In genomic region chr22:49789289-49790141, GRCh38 we compare ENCODE assay signal across 9 cellular contexts. TPM values are rescaled to one million over a fixed set of nuclear protein-coding genes. Genes with fewer than 3 reads are reported as not detected.
DNase-seq lines count a peak whose midpoint lies in the region; ATAC-seq and TF ChIP-seq lines count a peak whose summit lies in the region.
"Had no signal": no experiment of that assay in that cellular context is flagged by ENCODE, and none has a peak within 500 bp of the region (broad histone marks: within the 10 kb centered on the region; RNA-seq: fewer than 3 reads in every experiment).

No MANE protein-coding gene starts in this region.

- DNase-seq in DND-41 (peak; percentile 20), T-helper 9 cell (peak; percentile 32), prostate gland (ENCODE audit: low spot score) (no peak), NCI-H2107 treated with DMSO at 0.1 percent for 48 hours (lab: John Stamatoyannopoulos, UW; ENCODE audit: unreplicated experiment) (no peak), DMS79 (lab: John Stamatoyannopoulos, UW) (no peak), HEK293T (ENCODE audit: extremely low spot score) (no peak)
- DNase-seq: NCI-H2107 had no signal

- H3K27me3 ChIP-seq in DND-41 (ENCODE audit: insufficient read depth, low read length, poor library complexity) (no peaks in the 10 kb centered on the region), prostate gland (replicated peaks; ENCODE audit: insufficient read depth) (no peaks in the 10 kb centered on the region)

- no peak overlapping the region for H3K27ac ChIP-seq in DND-41 (ENCODE audit: low read length)
- H3K27ac ChIP-seq in prostate gland = peak overlapping the region; percentile 0 to 18

- intact Hi-C loops in prostate gland (cut with DNase I) = no loop called here

- CTCF ChIA-PET in HEK293T (lab: Yijun Ruan, JAX) = no interaction called here

- TF ChIP-seq POLR2A in prostate gland (IDR thresholded peaks at IDR 0.05) = no peak

- H3K4me3 ChIP-seq in DND-41 (ENCODE audit: low read depth in 1 of 2, low read length in 2 of 2) (no peak overlapping the region), prostate gland (no peak overlapping the region)

- H3K4me1 ChIP-seq in DND-41 (ENCODE audit: insufficient read depth, low read length) (no peaks in the 10 kb centered on the region), prostate gland (replicated peaks) (peaks cover 17% of the 10 kb centered on the region)

- H4K20me1 ChIP-seq in DND-41 (ENCODE audit: insufficient read depth, low read length) = peaks cover 93% of the 10 kb centered on the region

- 85% methylated on average over 23 of the region's 26 CpGs for WGBS in prostate gland

- POLR2A ChIA-PET in HEK293T (lab: Yijun Ruan, JAX) = no interaction called here

- H3K79me2 ChIP-seq in DND-41 (ENCODE audit: insufficient read depth, low read length) = peaks cover 97% of the 10 kb centered on the region

- H3K9me3 ChIP-seq in DND-41 (ENCODE audit: insufficient read depth, low read length, severe bottlenecking) = no peaks in the 10 kb centered on the region
- H3K9me3 ChIP-seq in prostate gland = no peaks in the 10 kb centered on the region

- H2AFZ ChIP-seq in DND-41 (ENCODE audit: low read depth, low read length) = no peak overlapping the region

- no peak overlapping the region for H3K9ac ChIP-seq in DND-41 (ENCODE audit: low read depth, low read length)

- H3K36me3 ChIP-seq in DND-41 (ENCODE audit: insufficient read depth, low read length) (peaks cover 100% of the 10 kb centered on the region), prostate gland (peaks cover 2 to 11% of the 10 kb centered on the region in 2 donors)

- ATAC-seq in DND-41 (ENCODE audit: insufficient read depth, low read depth) (peak; percentile 69), esophagus mucosa (peak; percentile 6), GM21717 (IDR thresholded peaks at IDR 0.05; ENCODE audit: unreplicated experiment) (no peak)

- no peak overlapping the region for H3K4me2 ChIP-seq in DND-41 (ENCODE audit: insufficient read depth, low read length)

- TF ChIP-seq CTCF in DND-41 (IDR thresholded peaks at IDR 0.05; ENCODE audit: borderline replicate concordance, extremely low read depth, low read length, poor library complexity, severe bottlenecking) (no peak), prostate gland (IDR thresholded peaks at IDR 0.05) (no peak)

TF ChIP-seq in HEK293T, 16 proteins besides CTCF, POLR2A, EP300 and RAD21:
- no peak for TF ChIP-seq SP1 (IDR thresholded peaks at IDR 0.05)
- TF ChIP-seq ARNT (IDR thresholded peaks at IDR 0.05) = no peak
- TF ChIP-seq HDGF (IDR thresholded peaks at IDR 0.05; ENCODE audit: borderline replicate concordance) = no peak
- TF ChIP-seq FOXA1 (IDR thresholded peaks at IDR 0.05) = no peak
- no peak for TF ChIP-seq FOXK2 (IDR thresholded peaks at IDR 0.05)
- no peak for TF ChIP-seq NFRKB (IDR thresholded peaks at IDR 0.05)
- TF ChIP-seq CTBP1 (IDR thresholded peaks at IDR 0.05; ENCODE audit: borderline replicate concordance) = no peak
- TF ChIP-seq L3MBTL2 (conservative IDR thresholded peaks at IDR 0.05) = no peak
- no peak for TF ChIP-seq ZNF384 (IDR thresholded peaks at IDR 0.05)
- TF ChIP-seq BHLHE40 (IDR thresholded peaks at IDR 0.05; ENCODE audit: borderline replicate concordance) = no peak
- no peak for TF ChIP-seq TARDBP (IDR thresholded peaks at IDR 0.05)
- TF ChIP-seq FOXM1 (IDR thresholded peaks at IDR 0.05; ENCODE audit: borderline replicate concordance) = no peak
- TF ChIP-seq PKNOX1 (IDR thresholded peaks at IDR 0.05) = no peak
- no peak for TF ChIP-seq LEF1 (IDR thresholded peaks at IDR 0.05; ENCODE audit: borderline replicate concordance)
- TF ChIP-seq SUZ12 (IDR thresholded peaks at IDR 0.05) = no peak
- no peak for TF ChIP-seq ELF4 (IDR thresholded peaks at IDR 0.05)

RNA-seq across cellular contexts. Expression of gene BRD1, which starts 38.2 kb away (rescaled TPM):
- total RNA-seq in esophagus mucosa (23.8 TPM), prostate gland (10 to 100 TPM; 40.3 to 74.2 TPM)

Comparison
In these comparisons a context has a peak if more than half of its experiments do, and no peak if none do; other contexts are left out.
1. DNase-seq: peak in DND-41 (single experiment) and T-helper 9 cell (single experiment); none in prostate gland (single experiment), NCI-H2107 treated with DMSO at 0.1 percent for 48 hours (single experiment), DMS79 (single experiment) and HEK293T (single experiment).